In the genomic region with DNA sequence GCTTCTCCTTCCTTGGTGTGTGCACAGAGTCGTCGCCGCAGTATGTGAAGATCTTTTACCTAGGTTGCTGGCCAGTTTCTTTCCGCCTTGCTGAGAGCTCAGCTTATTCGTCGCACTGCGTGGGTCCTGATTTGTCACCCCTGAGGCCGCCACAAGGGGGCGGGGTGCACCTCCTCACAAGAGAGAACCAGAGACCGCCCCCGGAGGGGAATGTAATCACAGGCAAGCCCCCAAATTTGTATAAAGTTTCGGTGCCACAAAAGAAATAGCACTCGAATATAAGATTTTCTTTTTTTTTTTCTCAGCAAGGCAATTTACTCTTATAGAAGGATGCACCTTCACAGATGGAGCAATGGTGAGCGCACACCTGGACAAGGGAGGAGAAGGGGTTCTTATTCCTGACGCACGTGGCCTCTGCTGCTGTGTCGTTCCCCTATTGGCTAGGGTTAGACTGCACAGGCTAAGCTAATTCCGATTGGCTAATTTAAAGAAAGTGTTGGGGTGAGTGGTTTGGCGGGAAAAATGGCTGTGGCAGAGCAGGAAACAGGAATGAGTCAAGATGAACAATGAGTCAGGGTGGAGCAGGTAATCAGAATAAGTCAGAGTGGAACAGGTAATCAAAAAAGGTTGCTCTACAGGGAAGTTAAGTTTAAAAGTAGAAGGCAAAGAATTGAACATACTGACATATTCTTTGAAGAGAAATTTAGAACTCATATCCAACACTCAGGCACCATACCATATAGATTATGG, we compare ENCODE assay signal across 1 cellular context.
TF ChIP-seq lines count a peak whose summit lies in the region.

No MANE protein-coding gene starts in this region.

TF ChIP-seq in HepG2, 621 proteins besides CTCF, POLR2A, EP300 and RAD21 (continued from another document):
- TF ChIP-seq STAG1 (CRISPR knock-in tag; IDR thresholded peaks at IDR 0.05) = peak; percentile 65
- no peak for TF ChIP-seq MAF1 (CRISPR knock-in tag; IDR thresholded peaks at IDR 0.05; ENCODE audit: borderline replicate concordance)
- no peak for TF ChIP-seq ELF1 (CRISPR knock-in tag; IDR thresholded peaks at IDR 0.05)
- no peak for TF ChIP-seq ZFP41 (CRISPR knock-in tag; IDR thresholded peaks at IDR 0.05; ENCODE audit: borderline replicate concordance)
- TF ChIP-seq SSRP1 (CRISPR knock-in tag; IDR thresholded peaks at IDR 0.05) = no peak
- TF ChIP-seq RAD51 (IDR thresholded peaks at IDR 0.05; ENCODE audit: borderline replicate concordance) = no peak
- no peak for TF ChIP-seq ZFP90 (CRISPR knock-in tag; IDR thresholded peaks at IDR 0.05; ENCODE audit: borderline replicate concordance)
- TF ChIP-seq HNRNPUL1 (IDR thresholded peaks at IDR 0.05; ENCODE audit: low read depth, low read length) = no peak
- no peak for TF ChIP-seq ZNF619 (CRISPR knock-in tag; IDR thresholded peaks at IDR 0.05)
- no peak for TF ChIP-seq KLF15 (CRISPR knock-in tag; IDR thresholded peaks at IDR 0.05; ENCODE audit: borderline replicate concordance)
- no peak for TF ChIP-seq MED13 (CRISPR knock-in tag; IDR thresholded peaks at IDR 0.05)
- no peak for TF ChIP-seq ZBTB21 (CRISPR knock-in tag; IDR thresholded peaks at IDR 0.05)
- no peak for TF ChIP-seq ZNF589 (CRISPR knock-in tag; conservative IDR thresholded peaks at IDR 0.05)
- no peak for TF ChIP-seq ZNF660 (CRISPR knock-in tag; IDR thresholded peaks at IDR 0.05; ENCODE audit: borderline replicate concordance, low read depth)
- no peak for TF ChIP-seq NKX3-1 (CRISPR knock-in tag; IDR thresholded peaks at IDR 0.05)
- TF ChIP-seq, protein P1, sequence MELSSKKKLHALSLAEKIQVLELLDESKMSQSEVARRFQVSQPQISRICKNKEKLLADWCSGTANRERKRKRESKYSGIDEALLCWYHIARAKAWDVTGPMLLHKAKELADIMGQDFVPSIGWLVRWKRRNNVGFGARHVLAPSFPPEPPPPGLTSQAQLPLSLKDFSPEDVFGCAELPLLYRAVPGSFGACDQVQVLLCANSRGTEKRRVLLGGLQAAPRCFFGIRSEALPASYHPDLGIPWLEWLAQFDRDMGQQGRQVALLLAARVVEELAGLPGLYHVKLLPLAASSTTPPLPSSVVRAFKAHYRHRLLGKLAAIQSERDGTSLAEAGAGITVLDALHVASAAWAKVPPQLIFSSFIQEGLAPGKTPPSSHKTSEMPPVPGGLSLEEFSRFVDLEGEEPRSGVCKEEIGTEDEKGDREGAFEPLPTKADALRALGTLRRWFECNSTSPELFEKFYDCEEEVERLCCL (CRISPR knock-in tag; IDR thresholded peaks at IDR 0.05; ENCODE audit: borderline replicate concordance) = no peak
- peak; percentile 27 for TF ChIP-seq PRPF4 (IDR thresholded peaks at IDR 0.05; ENCODE audit: low read depth, low read length, poor library complexity, severe bottlenecking)
- TF ChIP-seq, protein P2, sequence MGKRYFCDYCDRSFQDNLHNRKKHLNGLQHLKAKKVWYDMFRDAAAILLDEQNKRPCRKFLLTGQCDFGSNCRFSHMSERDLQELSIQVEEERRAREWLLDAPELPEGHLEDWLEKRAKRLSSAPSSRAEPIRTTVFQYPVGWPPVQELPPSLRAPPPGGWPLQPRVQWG (CRISPR knock-in tag; IDR thresholded peaks at IDR 0.05; ENCODE audit: borderline replicate concordance, low read depth) = no peak
- TF ChIP-seq JUNB (CRISPR knock-in tag; IDR thresholded peaks at IDR 0.05; ENCODE audit: borderline replicate concordance) = no peak
- TF ChIP-seq ZNF232 (CRISPR knock-in tag; IDR thresholded peaks at IDR 0.05; ENCODE audit: borderline replicate concordance) = no peak
- no peak for TF ChIP-seq MYC (CRISPR knock-in tag; IDR thresholded peaks at IDR 0.05; ENCODE audit: borderline replicate concordance)
- no peak for TF ChIP-seq ZNF607 (CRISPR knock-in tag; IDR thresholded peaks at IDR 0.05; ENCODE audit: borderline replicate concordance)
- no peak for TF ChIP-seq ZSCAN20 (CRISPR knock-in tag; IDR thresholded peaks at IDR 0.05; ENCODE audit: borderline replicate concordance)
- TF ChIP-seq, protein P3, sequence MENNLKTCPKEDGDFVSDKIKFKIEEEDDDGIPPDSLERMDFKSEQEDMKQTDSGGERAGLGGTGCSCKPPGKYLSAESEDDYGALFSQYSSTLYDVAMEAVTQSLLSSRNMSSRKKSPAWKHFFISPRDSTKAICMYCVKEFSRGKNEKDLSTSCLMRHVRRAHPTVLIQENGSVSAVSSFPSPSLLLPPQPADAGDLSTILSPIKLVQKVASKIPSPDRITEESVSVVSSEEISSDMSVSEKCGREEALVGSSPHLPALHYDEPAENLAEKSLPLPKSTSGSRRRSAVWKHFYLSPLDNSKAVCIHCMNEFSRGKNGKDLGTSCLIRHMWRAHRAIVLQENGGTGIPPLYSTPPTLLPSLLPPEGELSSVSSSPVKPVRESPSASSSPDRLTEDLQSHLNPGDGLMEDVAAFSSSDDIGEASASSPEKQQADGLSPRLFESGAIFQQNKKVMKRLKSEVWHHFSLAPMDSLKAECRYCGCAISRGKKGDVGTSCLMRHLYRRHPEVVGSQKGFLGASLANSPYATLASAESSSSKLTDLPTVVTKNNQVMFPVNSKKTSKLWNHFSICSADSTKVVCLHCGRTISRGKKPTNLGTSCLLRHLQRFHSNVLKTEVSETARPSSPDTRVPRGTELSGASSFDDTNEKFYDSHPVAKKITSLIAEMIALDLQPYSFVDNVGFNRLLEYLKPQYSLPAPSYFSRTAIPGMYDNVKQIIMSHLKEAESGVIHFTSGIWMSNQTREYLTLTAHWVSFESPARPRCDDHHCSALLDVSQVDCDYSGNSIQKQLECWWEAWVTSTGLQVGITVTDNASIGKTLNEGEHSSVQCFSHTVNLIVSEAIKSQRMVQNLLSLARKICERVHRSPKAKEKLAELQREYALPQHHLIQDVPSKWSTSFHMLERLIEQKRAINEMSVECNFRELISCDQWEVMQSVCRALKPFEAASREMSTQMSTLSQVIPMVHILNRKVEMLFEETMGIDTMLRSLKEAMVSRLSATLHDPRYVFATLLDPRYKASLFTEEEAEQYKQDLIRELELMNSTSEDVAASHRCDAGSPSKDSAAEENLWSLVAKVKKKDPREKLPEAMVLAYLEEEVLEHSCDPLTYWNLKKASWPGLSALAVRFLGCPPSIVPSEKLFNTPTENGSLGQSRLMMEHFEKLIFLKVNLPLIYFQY (CRISPR knock-in tag; IDR thresholded peaks at IDR 0.05; ENCODE audit: borderline replicate concordance) = no peak
- no peak for TF ChIP-seq ZNF496 (CRISPR knock-in tag; IDR thresholded peaks at IDR 0.05; ENCODE audit: insufficient replicate concordance)
- 0 out of 2 replicates have a peak, but pooled peaks have one; percentile 16 for TF ChIP-seq FOSL2 (CRISPR knock-in tag; IDR thresholded peaks at IDR 0.05)
- no peak for TF ChIP-seq SRF (IDR thresholded peaks at IDR 0.05; ENCODE audit: low read depth, low read length)
- no peak for TF ChIP-seq MTF2 (CRISPR knock-in tag; IDR thresholded peaks at IDR 0.05; ENCODE audit: borderline replicate concordance)
- TF ChIP-seq ZNF7 (CRISPR knock-in tag; IDR thresholded peaks at IDR 0.05) = no peak
TF ChIP-seq in HepG2: peak in this region for 20.
